In the genomic region with DNA sequence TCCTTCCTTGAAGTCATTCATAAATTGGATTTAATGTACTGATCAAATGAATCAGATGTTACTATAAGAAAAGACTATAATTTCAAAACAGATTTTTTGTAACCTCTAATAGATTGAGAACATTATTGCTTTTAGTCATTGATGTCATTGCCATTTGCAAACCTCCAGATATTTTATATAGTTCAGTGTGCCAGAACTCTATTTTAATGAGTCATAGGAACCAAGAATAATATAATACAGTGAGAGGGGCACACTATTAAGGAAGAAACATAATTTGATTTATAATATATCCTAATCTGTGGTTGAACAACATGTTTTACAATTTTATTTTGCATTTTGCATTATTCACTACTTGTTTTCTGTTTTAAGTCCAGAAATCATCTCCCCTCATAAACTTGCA, we compare ENCODE assay signal across 12 cellular contexts.
A peak's percentile ranks its signal among the peaks of the same experiment; 100 is the strongest.
DNase-seq lines count a peak whose midpoint lies in the region; ATAC-seq and TF ChIP-seq lines count a peak whose summit lies in the region.
"Had no signal": no experiment of that assay in that cellular context is flagged by ENCODE, and none has a peak within 500 bp of the region (broad histone marks: within the 10 kb centered on the region; RNA-seq: fewer than 3 reads in every experiment).

No MANE protein-coding gene starts in this region.

- CTCF ChIA-PET in PC-3 (lab: Charles Lee), result interaction anchor here (0.5 kb wide), 1 partner anchor 508 kb away, joined by 4 read pairs; no protein-coding TSS in a partner anchor

- no peaks in the 10 kb centered on the region for H3K9me2 ChIP-seq in PC-3 (replicated peaks; ENCODE audit: low read length)

- no TSS peak for BruUV-seq in PC-3 (replicated peaks; lab: Mats Ljungman, UMichigan)

- H3K36me3 ChIP-seq in PC-3 (ENCODE audit: low read depth, low read length) (no peaks in the 10 kb centered on the region), adipocyte (ENCODE audit: control insufficient read depth, insufficient read depth, low read length, severe bottlenecking) (no peaks in the 10 kb centered on the region), gastrocnemius medialis (no peaks in the 10 kb centered on the region), subcutaneous abdominal adipose tissue (ENCODE audit: control insufficient read depth in 5 of 5, insufficient read depth in 5 of 5, low read length in 5 of 5) (no peaks in the 10 kb centered on the region), SJCRH30 (no peaks in the 10 kb centered on the region)
- H3K36me3 ChIP-seq: BE2C had no signal

- H3K4me3 ChIP-seq in PC-3 (ENCODE audit: low read length), result no peak overlapping the region
- H3K4me3 ChIP-seq in adipocyte (ENCODE audit: low read length), result peak overlapping the region; percentile 40
- H3K4me3 ChIP-seq in gastrocnemius medialis, result no peak overlapping the region
- H3K4me3 ChIP-seq in subcutaneous abdominal adipose tissue (ENCODE audit: low read depth in 1 of 5, low read length in 5 of 5), result no peak overlapping the region
- H3K4me3 ChIP-seq in SJCRH30, result no peak overlapping the region
- H3K4me3 ChIP-seq: GM23248 had no signal

- intact Hi-C loops in PC-3 (cut with micrococcal nuclease) (no loop called here), gastrocnemius medialis (cut with DNase I; ENCODE audit: low total_unique reads) (no loop called here)

- no peak overlapping the region for H2AFZ ChIP-seq in PC-3 (ENCODE audit: low read length)
- H2AFZ ChIP-seq: GM23248 had no signal

- POLR2A ChIA-PET in PC-3 (lab: Charles Lee; ENCODE audit: unreplicated experiment), result no interaction called here

- TF ChIP-seq POLR2A in gastrocnemius medialis (IDR thresholded peaks at IDR 0.05), result no peak

- H3K27ac ChIP-seq in PC-3 (ENCODE audit: low read length) (no peak overlapping the region), gastrocnemius medialis (peak overlapping the region; percentile 52 to 71 (median 64)), subcutaneous abdominal adipose tissue (ENCODE audit: low read depth, low read length) (peak overlapping the region; percentile 66), SJCRH30 (no peak overlapping the region)
- H3K27ac ChIP-seq: GM23248 had no signal

- no peak overlapping the region for H3K4me2 ChIP-seq in PC-3 (ENCODE audit: low read length)

- H3K27me3 ChIP-seq in PC-3 (ENCODE audit: low read length) (0 out of 2 replicates have a peak, but pooled peaks cover 3% of the 10 kb centered on the region), adipocyte (replicated peaks; ENCODE audit: control insufficient read depth, insufficient read depth, low read length) (no peaks in the 10 kb centered on the region), gastrocnemius medialis (no peaks in the 10 kb centered on the region), subcutaneous abdominal adipose tissue (ENCODE audit: control insufficient read depth in 5 of 5, insufficient read depth in 4 of 5, low read length in 5 of 5) (no peaks in the 10 kb centered on the region), SJCRH30 (no peaks in the 10 kb centered on the region)
- H3K27me3 ChIP-seq: BE2C had no signal

- H3K4me1 ChIP-seq in PC-3 (ENCODE audit: insufficient read depth, low read length) (no peaks in the 10 kb centered on the region), adipocyte (ENCODE audit: control insufficient read depth, insufficient read depth, low read length) (peaks cover 26% of the 10 kb centered on the region), gastrocnemius medialis (peaks cover 27 to 31% of the 10 kb centered on the region in 2 donors), subcutaneous abdominal adipose tissue (ENCODE audit: control insufficient read depth in 5 of 5, insufficient read depth in 5 of 5, low read length in 5 of 5) (peaks cover 4 to 28% (median 11%) of the 10 kb centered on the region in 5 donors), SJCRH30 (peaks cover 6% of the 10 kb centered on the region)
- H3K4me1 ChIP-seq: BE2C had no signal

- TF ChIP-seq CTCF in PC-3 (conservative IDR thresholded peaks at IDR 0.05; ENCODE audit: low read depth, low read length) (no peak), gastrocnemius medialis (IDR thresholded peaks at IDR 0.05 in 4 of 5, conservative IDR thresholded peaks at IDR 0.05 in 1 of 5) (peak in 1 of 5 experiments; percentile 1)

- ATAC-seq in PC-3 (peak; percentile 79), gastrocnemius medialis (no peak), HG02840 (IDR thresholded peaks at IDR 0.05; ENCODE audit: low FRiP score, unreplicated experiment) (no peak)
- ATAC-seq: CD8-positive, alpha-beta T cell; HCT116 had no signal

- DNase-seq in PC-3 (no peak), adipocyte (ENCODE audit: low read depth) (no peak), gastrocnemius medialis (no peak), SKM-1 treated with dmso at 0.1 percent for 144 hours (lab: John Stamatoyannopoulos, UW; ENCODE audit: unreplicated experiment) (no peak), SJCRH30 (no peak)
- DNase-seq: BE2C; CD8-positive, alpha-beta T cell; EL; GM23248 had no signal

- no peaks in the 10 kb centered on the region for H3K79me2 ChIP-seq in PC-3 (ENCODE audit: low read length)

- H3K9ac ChIP-seq in PC-3 (ENCODE audit: low read length) (no peak overlapping the region), adipocyte (ENCODE audit: low read length) (no peak overlapping the region), subcutaneous abdominal adipose tissue (ENCODE audit: low read length in 5 of 5) (peak overlapping the region in 1 of 5 donors; percentile 4)
- H3K9ac ChIP-seq: GM23248 had no signal

- H3K9me3 ChIP-seq in PC-3 (ENCODE audit: low read length), result no peaks in the 10 kb centered on the region
- H3K9me3 ChIP-seq in adipocyte (ENCODE audit: control insufficient read depth, low read length), result no peaks in the 10 kb centered on the region
- no peaks in the 10 kb centered on the region for H3K9me3 ChIP-seq in gastrocnemius medialis
- no peaks in the 10 kb centered on the region for H3K9me3 ChIP-seq in subcutaneous abdominal adipose tissue (ENCODE audit: control insufficient read depth in 5 of 5, low read length in 5 of 5)
- H3K9me3 ChIP-seq in SJCRH30 (replicated peaks), result no peaks in the 10 kb centered on the region
- H3K9me3 ChIP-seq: BE2C had no signal

- H4K20me1 ChIP-seq in PC-3 (ENCODE audit: low read length), result no peaks in the 10 kb centered on the region

- no peaks in the 10 kb centered on the region for H3F3A ChIP-seq in PC-3 (ENCODE audit: low read length, unreplicated experiment)

- in situ Hi-C loops in gastrocnemius medialis (cut with MboI; ENCODE audit: low sequenced_read_pairs in 4 of 4), result no loop called here

Comparison
In these comparisons a context has a peak if more than half of its experiments do, and no peak if none do; other contexts are left out.
1. H3K27ac ChIP-seq: peak in gastrocnemius medialis (4 of 4) and subcutaneous abdominal adipose tissue (single experiment); none in PC-3 (single experiment) and SJCRH30 (single experiment).